ENCODE assay signal across 1 cellular context in the genomic region with DNA sequence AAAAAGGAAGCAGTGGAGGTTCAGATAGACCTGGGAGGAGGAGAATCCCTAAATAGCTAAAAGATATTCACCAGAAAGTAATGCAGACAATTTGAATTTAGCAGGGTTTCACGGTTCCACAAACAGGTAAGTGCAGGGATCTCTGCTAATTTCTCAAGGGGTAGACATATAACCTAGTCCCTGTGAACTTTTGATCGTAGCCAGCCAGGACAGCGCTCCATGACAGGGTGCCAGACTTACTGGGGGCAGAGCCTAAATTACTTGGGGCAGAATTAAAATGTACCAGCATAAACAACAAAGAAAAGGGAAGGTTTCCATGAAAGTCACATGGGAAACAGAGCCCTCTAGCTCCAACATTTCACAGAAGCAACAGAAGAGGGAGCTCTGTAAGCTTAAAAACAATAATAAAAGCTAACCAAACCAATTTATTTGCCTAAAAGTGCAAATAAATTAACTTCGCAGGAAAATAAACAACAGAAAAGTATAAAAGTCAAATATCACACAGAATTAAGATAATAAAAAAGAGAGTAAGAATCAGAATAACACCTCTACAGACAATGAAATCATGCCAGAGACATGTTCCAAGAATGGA.
TF ChIP-seq lines count a peak whose summit lies in the region.

No MANE protein-coding gene starts in this region.

TF ChIP-seq in IMR-90, 13 proteins besides CTCF, POLR2A, EP300 and RAD21 (continued from another document):
- TF ChIP-seq NFE2L2 (IDR thresholded peaks at IDR 0.05; ENCODE audit: low read depth, low read length) (no peak), MAFK (IDR thresholded peaks at IDR 0.05; ENCODE audit: low read depth, low read length) (no peak)
